In the genomic region with DNA sequence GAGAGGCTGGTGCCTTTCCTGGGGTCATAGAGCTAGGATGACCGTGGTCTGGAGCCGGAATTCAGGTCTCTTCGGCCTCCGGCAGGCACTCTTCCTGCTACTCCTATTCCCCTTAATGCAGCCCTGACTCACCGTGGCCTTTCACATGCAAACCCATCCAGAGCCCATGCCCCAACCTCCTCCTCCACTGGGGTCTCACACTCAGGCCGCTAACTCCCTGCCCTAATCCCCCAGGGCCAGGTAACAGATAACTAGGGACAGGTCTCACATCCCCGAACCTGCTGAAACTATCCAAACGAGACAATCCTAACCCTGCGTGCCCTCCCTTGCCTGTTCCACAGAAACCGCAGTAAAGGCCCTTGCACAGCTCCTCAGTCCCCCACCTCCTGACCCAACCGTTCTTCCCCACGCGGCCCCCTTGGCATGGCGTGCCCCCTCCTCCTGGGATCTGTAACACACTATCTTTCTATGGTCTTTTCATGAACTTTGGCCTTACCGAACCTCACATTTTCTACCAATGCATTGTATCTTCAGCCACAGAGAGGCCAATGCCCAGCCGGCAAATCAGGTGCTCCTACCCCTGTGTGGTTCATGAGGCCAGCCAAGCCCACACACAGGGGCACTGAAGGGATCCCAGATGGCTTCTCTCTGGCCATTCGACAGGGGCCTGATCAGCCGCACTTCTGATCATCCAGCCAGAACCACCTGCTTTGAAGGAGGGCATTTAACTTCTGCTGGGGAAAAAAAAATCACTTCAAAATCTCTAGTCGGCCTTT, we compare ENCODE assay signal across 24 cellular contexts.
"Had no signal": no experiment of that assay in that cellular context is flagged by ENCODE, and none has a peak within 500 bp of the region (broad histone marks: within the 10 kb centered on the region; RNA-seq: fewer than 3 reads in every experiment).

No MANE protein-coding gene starts in this region.

- H3K27ac ChIP-seq: epithelial cell of prostate, gastrocnemius medialis, hepatocyte, pancreas, prostate gland, suprapubic skin, tibial nerve had no signal

- H3K4me3 Mint-ChIP-seq: activated CD4-positive, alpha-beta T cell treated with anti-CD3 and anti-CD28 coated beads for 36 hours; activated naive CD8-positive, alpha-beta T cell; natural killer cell treated with Interleukin-12 subunit alpha and Interleukin-12 subunit beta and Interleukin-15 and Interleukin-18, amount 100 ng/mL, for 72 hours had no signal

- ATAC-seq: activated CD4-positive, alpha-beta T cell treated with anti-CD3 and anti-CD28 coated beads for 36 hours; gastrocnemius medialis; left ventricle myocardium superior; mucosa of descending colon; natural killer cell treated with Interleukin-12 subunit alpha and Interleukin-12 subunit beta and Interleukin-15 and Interleukin-18, amount 100 ng/mL, for 72 hours; pancreas had no signal

- H3K36me3 ChIP-seq: gastrocnemius medialis, pancreas, prostate gland, suprapubic skin, tibial nerve had no signal

- H3K4me3 ChIP-seq: gastrocnemius medialis, hepatocyte, mucosa of descending colon, pancreas, prostate gland, smooth muscle cell, suprapubic skin, tibial nerve had no signal

- H3K9me3 ChIP-seq: gastrocnemius medialis, mucosa of descending colon, pancreas, prostate gland, suprapubic skin, tibial nerve had no signal

- H3K4me1 Mint-ChIP-seq: activated CD4-positive, alpha-beta T cell treated with anti-CD3 and anti-CD28 coated beads for 36 hours had no signal

- H3K36me3 Mint-ChIP-seq: activated naive CD8-positive, alpha-beta T cell; natural killer cell treated with Interleukin-12 subunit alpha and Interleukin-12 subunit beta and Interleukin-15 and Interleukin-18, amount 100 ng/mL, for 72 hours had no signal

- H3K9me3 Mint-ChIP-seq: natural killer cell treated with Interleukin-12 subunit alpha and Interleukin-12 subunit beta and Interleukin-15 and Interleukin-18, amount 100 ng/mL, for 72 hours had no signal

- H2AFZ ChIP-seq: hepatocyte had no signal

- H3K79me2 ChIP-seq: hepatocyte had no signal

- H3K4me2 ChIP-seq: hepatocyte, smooth muscle cell had no signal

- H3K27me3 ChIP-seq: gastrocnemius medialis, hepatocyte, pancreas, suprapubic skin, tibial nerve had no signal

- H3K27ac Mint-ChIP-seq: activated CD4-positive, alpha-beta T cell treated with anti-CD3 and anti-CD28 coated beads for 36 hours; activated naive CD8-positive, alpha-beta T cell; natural killer cell treated with Interleukin-12 subunit alpha and Interleukin-12 subunit beta and Interleukin-15 and Interleukin-18, amount 100 ng/mL, for 72 hours had no signal

- H3K4me1 ChIP-seq: gastrocnemius medialis, pancreas, prostate gland, suprapubic skin, tibial nerve had no signal

- DNase-seq: activated CD4-positive, alpha-beta T cell treated with anti-CD3 and anti-CD28 coated beads for 36 hours; activated CD4-positive, CD25-positive, alpha-beta regulatory T cell; activated effector memory CD4-positive, alpha-beta T cell treated with Interleukin-2 at 50 U/mL for 16 hours; activated naive CD4-positive, alpha-beta T cell treated with Interleukin-2 at 50 U/mL for 16 hours; anterior cingulate cortex; dermis blood vessel endothelial cell; effector CD4-positive, alpha-beta T cell; gastrocnemius medialis; glutamatergic neuron; left ventricle myocardium superior; mucosa of descending colon; pancreas; retina; stimulated activated CD4-positive, alpha-beta T cell treated with anti-CD3 and anti-CD28 coated beads, Interleukin-1b, Interleukin-23, amount 100 ng/mL, for 48 hours; stimulated activated naive CD4-positive, alpha-beta T cell; T-helper 2 cell had no signal
